1 cellular context compared by ENCODE assay signal in the genomic region with DNA sequence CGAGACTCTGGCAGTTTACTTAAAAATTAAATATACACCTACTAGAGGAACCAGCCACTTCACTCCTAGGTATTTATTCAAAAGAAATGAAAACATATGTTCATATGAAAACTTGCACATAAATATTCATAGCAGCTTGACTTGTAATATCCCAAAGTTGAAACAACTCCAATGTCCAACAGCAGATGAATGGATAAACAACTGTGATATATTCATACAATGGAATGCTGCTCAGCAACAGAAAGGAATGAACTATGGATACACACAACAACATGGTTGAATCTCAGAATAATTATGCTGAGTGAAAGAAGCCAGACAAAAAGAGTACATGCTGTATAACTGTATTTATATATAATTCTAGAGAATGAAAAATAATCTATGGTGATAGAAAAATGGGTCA.
TF ChIP-seq lines count a peak whose summit lies in the region.

No MANE protein-coding gene starts in this region.

TF ChIP-seq in IMR-90, 13 proteins besides CTCF, POLR2A, EP300 and RAD21 (continued from another document):
- TF ChIP-seq RFX5 (IDR thresholded peaks at IDR 0.05; ENCODE audit: low read depth, low read length) (no peak), MAZ (IDR thresholded peaks at IDR 0.05; ENCODE audit: borderline replicate concordance, low read depth, low read length) (no peak), RCOR1 (IDR thresholded peaks at IDR 0.05; ENCODE audit: insufficient replicate concordance, low read length) (no peak), NFE2L2 (IDR thresholded peaks at IDR 0.05; ENCODE audit: low read depth, low read length) (no peak), CEBPB (IDR thresholded peaks at IDR 0.05; ENCODE audit: low read depth, low read length) (no peak), SMC3 (IDR thresholded peaks at IDR 0.05; ENCODE audit: low read depth, low read length) (no peak), MXI1 (IDR thresholded peaks at IDR 0.05; ENCODE audit: borderline replicate concordance, low read depth, low read length) (no peak), ELK1 (IDR thresholded peaks at IDR 0.05; ENCODE audit: borderline replicate concordance, low read depth, low read length) (no peak), CHD1 (IDR thresholded peaks at IDR 0.05; ENCODE audit: low read depth, low read length) (no peak), BHLHE40 (IDR thresholded peaks at IDR 0.05; ENCODE audit: low read depth, low read length) (no peak)
